In genomic region chrX:112025753-112026152, GRCh38 we compare ENCODE assay signal across 19 cellular contexts. TPM values are rescaled to one million over a fixed set of nuclear protein-coding genes. Genes with fewer than 3 reads are reported as not detected.
DNase-seq lines count a peak whose midpoint lies in the region; ATAC-seq and TF ChIP-seq lines count a peak whose summit lies in the region.
"Had no signal": no experiment of that assay in that cellular context is flagged by ENCODE, and none has a peak within 500 bp of the region (broad histone marks: within the 10 kb centered on the region; RNA-seq: fewer than 3 reads in every experiment).

No MANE protein-coding gene starts in this region.

- intact Hi-C loops in left ventricle myocardium superior (cut with micrococcal nuclease), result no loop called here

- DNase-seq in GM19240 (ENCODE audit: insufficient read length, low spot score) (peak; percentile 8), foreskin fibroblast (no peak), foreskin melanocyte (no peak), left ventricle myocardium superior (no peak)
- DNase-seq: activated B cell treated with CpG ODN at 0.5 μM for 24 hours; activated naive CD4-positive, alpha-beta T cell treated with Interleukin-2 at 50 U/mL for 16 hours; DMS79; KG1; lower lobe of right lung; NCI-H1092; T-helper 1 cell had no signal

- H3K4me3 ChIP-seq in foreskin fibroblast (ENCODE audit: low read depth in 1 of 2, low read length in 2 of 2), result no peak overlapping the region
- H3K4me3 ChIP-seq: A549, ascending aorta, lower lobe of right lung, smooth muscle cell had no signal

- no peak for TF ChIP-seq CTCF in foreskin fibroblast (IDR thresholded peaks at IDR 0.05; ENCODE audit: low read depth, low read length)

- ATAC-seq in GM18498 (IDR thresholded peaks at IDR 0.05; ENCODE audit: unreplicated experiment) (peak; percentile 60), HG02623 (IDR thresholded peaks at IDR 0.05; ENCODE audit: unreplicated experiment) (peak; percentile 53), HG03354 (IDR thresholded peaks at IDR 0.05; ENCODE audit: poor library complexity, severe bottlenecking, unreplicated experiment) (peak; percentile 71), HG03135 (IDR thresholded peaks at IDR 0.05; ENCODE audit: unreplicated experiment) (no peak), left ventricle myocardium superior (no peak)
- ATAC-seq: A549, lower lobe of right lung had no signal

RNA-seq across cellular contexts. Expression of gene TRPC5, which starts 56.8 kb away (rescaled TPM):
- total RNA-seq in left ventricle myocardium superior, result not detected
- total RNA-seq: activated B cell treated with CpG ODN at 0.5 μM for 24 hours, ascending aorta, lower lobe of right lung, progenitor cell of endocrine pancreas, smooth muscle cell had no signal

RNA-seq across cellular contexts. Expression of gene RTL4, which starts 57.1 kb away (rescaled TPM):
- total RNA-seq in left ventricle myocardium superior, result not detected
- total RNA-seq: activated B cell treated with CpG ODN at 0.5 μM for 24 hours, ascending aorta, lower lobe of right lung, progenitor cell of endocrine pancreas, smooth muscle cell had no signal

Comparison
In these comparisons a context has a peak if more than half of its experiments do, and no peak if none do; other contexts are left out.
1. ATAC-seq: peak in GM18498 (single experiment), HG02623 (single experiment) and HG03354 (single experiment); none in HG03135 (single experiment) and left ventricle myocardium superior (single experiment).